ENCODE assay signal across 8 cellular contexts in genomic region chr9:132945186-132946130, GRCh38. TPM values are rescaled to one million over a fixed set of nuclear protein-coding genes. Genes with fewer than 3 reads are reported as not detected.
DNase-seq lines count a peak whose midpoint lies in the region; ATAC-seq, FAIRE-seq and TF ChIP-seq lines count a peak whose summit lies in the region.

No MANE protein-coding gene starts in this region.

- CTCF ChIA-PET in K562 (lab: Yijun Ruan, JAX; ENCODE audit: low intra/inter-chr PET ratio), result no interaction called here

- peak overlapping the region; percentile 80 for H3K27ac ChIP-seq in 22Rv1
- peak overlapping the region; percentile 100 for H3K27ac ChIP-seq in K562 (ENCODE audit: extremely low read depth, low read depth, low read length)
- H3K27ac ChIP-seq in mesodermal cell (ENCODE audit: low read depth, low read length, severe bottlenecking), result peak overlapping the region; percentile 99

- H3K9me1 ChIP-seq in K562 (ENCODE audit: control insufficient read depth, insufficient read depth, low read length), result no peaks in the 10 kb centered on the region

- H3K9ac ChIP-seq in K562 (ENCODE audit: insufficient read depth in 1 of 2, low read depth in 2 of 2, low read length in 2 of 2), result peak overlapping the region; percentile 89 to 98

- H3K36me3 ChIP-seq in HAP-1 (replicated peaks) (no peaks in the 10 kb centered on the region), K562 (ENCODE audit: control insufficient read depth, insufficient read depth, low read length) (no peaks in the 10 kb centered on the region), mesodermal cell (ENCODE audit: control insufficient read depth, insufficient read depth, low read length) (no peaks in the 10 kb centered on the region)

- H3K4me1 ChIP-seq in HAP-1, result peaks cover 22% of the 10 kb centered on the region
- H3K4me1 ChIP-seq in K562 (replicated peaks in 1 of 2; ENCODE audit: control insufficient read depth in 2 of 2, insufficient read depth in 2 of 2, low read length in 2 of 2), result peaks cover 16 to 29% of the 10 kb centered on the region in 2 experiments
- peaks cover 24% of the 10 kb centered on the region for H3K4me1 ChIP-seq in mesodermal cell (ENCODE audit: control insufficient read depth, insufficient read depth, low read length, poor library complexity, severe bottlenecking)

- WGBS in K562 (ENCODE audit: insufficient coverage, low coverage, missing lambda C conversion rate), result 54% methylated on average over 22 of the region's 23 CpGs
- WGBS in mesodermal cell (ENCODE audit: insufficient coverage in 2 of 2), 2 experiments, result 69 to 74% methylated on average over 18 to 23 of the region's 23 CpGs

- no peak for FAIRE-seq in K562 (lab: Jason Lieb, UNC)

- H3K4me2 ChIP-seq in K562 (ENCODE audit: insufficient read depth, low read length), result peak overlapping the region; percentile 79

- TF ChIP-seq EP300 in K562 (IDR thresholded peaks at IDR 0.05; ENCODE audit: low read length), result no peak

- no peaks in the 10 kb centered on the region for H4K20me1 ChIP-seq in K562 (replicated peaks; ENCODE audit: control insufficient read depth, insufficient read depth, low read length)

- TF ChIP-seq RAD21 in K562 (CRISPR knock-in tag; conservative IDR thresholded peaks at IDR 0.05 in 1 of 2, IDR thresholded peaks at IDR 0.05 in 1 of 2), result no peak

- in situ Hi-C loops in HAP-1 (cut with MboI; ENCODE audit: low sequenced_read_pairs), result no loop called here
- in situ Hi-C loops in K562 (cut with MboI), result no loop called here

- H3K27me3 ChIP-seq in HAP-1 (ENCODE audit: low read depth) (no peaks in the 10 kb centered on the region), K562 (ENCODE audit: control insufficient read depth in 2 of 2, insufficient read depth in 2 of 2, low read length in 2 of 2) (no peaks in the 10 kb centered on the region)

- H2AFZ ChIP-seq in K562 (ENCODE audit: low read depth, low read length), result peak overlapping the region; percentile 98

- peak overlapping the region; percentile 99 for H3K4me3 ChIP-seq in HAP-1
- peak overlapping the region; percentile 99 for H3K4me3 ChIP-seq in K562
- peak overlapping the region; percentile 100 for H3K4me3 ChIP-seq in mesodermal cell (ENCODE audit: extremely low read depth, insufficient read depth, low read length, poor library complexity, severe bottlenecking)

- TF ChIP-seq POLR2A in K562 (conservative IDR thresholded peaks at IDR 0.05), result no peak

- TF ChIP-seq CTCF in 22Rv1 (IDR thresholded peaks at IDR 0.05) (no peak), K562 (IDR thresholded peaks at IDR 0.05 in 2 of 3, conservative IDR thresholded peaks at IDR 0.05 in 1 of 3; ENCODE audit: insufficient read depth in 2 of 3, low read depth in 1 of 3, low read length in 3 of 3) (no peak)

- POLR2A ChIA-PET in K562 (lab: Yijun Ruan, JAX), result interaction anchor here (0.5 to 2.6 kb wide), 5 partner anchors 10 to 199 kb away, joined by 3 to 19 read pairs (median 3); no protein-coding TSS in a partner anchor

- H3K9me3 ChIP-seq in HAP-1, result no peaks in the 10 kb centered on the region
- no peaks in the 10 kb centered on the region for H3K9me3 ChIP-seq in K562 (replicated peaks; ENCODE audit: control insufficient read depth, insufficient read depth, low read depth, low read length)
- no peaks in the 10 kb centered on the region for H3K9me3 ChIP-seq in mesodermal cell (ENCODE audit: control insufficient read depth, low read length)

- DNase-seq in HAP-1 (ENCODE audit: low spot score in 2 of 2) (no peak), K562 (ENCODE audit: extremely low read depth in 1 of 4, low spot score in 3 of 4) (no peak), dedifferentiated amniotic fluid mesenchymal stem cell (ENCODE audit: extremely low spot score) (no peak)

- intact Hi-C loops in K562 (cut with micrococcal nuclease), result no loop called here

- H3K79me2 ChIP-seq in K562 (ENCODE audit: control insufficient read depth, insufficient read depth, low read length), result peaks cover 38% of the 10 kb centered on the region

- no peak; the same call in 2 of the 3 replicates for ATAC-seq in K562
- no peak for ATAC-seq in GM21825 (IDR thresholded peaks at IDR 0.05; ENCODE audit: unreplicated experiment)
- no peak for ATAC-seq in HG03097 (IDR thresholded peaks at IDR 0.05; ENCODE audit: low FRiP score, unreplicated experiment)
- ATAC-seq in HG03442 (IDR thresholded peaks at IDR 0.05; ENCODE audit: unreplicated experiment), result no peak

- BruUV-seq in K562 (replicated peaks; lab: Mats Ljungman, UMichigan), result TSS peak; percentile 88

TF ChIP-seq in K562, 482 proteins besides CTCF, POLR2A, EP300 and RAD21 (continues in another document):
- TF ChIP-seq BCL6 (CRISPR knock-in tag; IDR thresholded peaks at IDR 0.05), result no peak
- TF ChIP-seq DEAF1 (CRISPR knock-in tag; IDR thresholded peaks at IDR 0.05), result no peak
- peak; percentile 99 for TF ChIP-seq ADNP (tag; IDR thresholded peaks at IDR 0.05)
- no peak for TF ChIP-seq U2AF2 (optimal IDR thresholded peaks at IDR 0.05; ENCODE audit: low read depth, low read length)
- no peak for TF ChIP-seq HNRNPL (IDR thresholded peaks at IDR 0.05; ENCODE audit: low read depth, low read length)
- TF ChIP-seq ZFP91 (CRISPR knock-in tag; IDR thresholded peaks at IDR 0.05), result no peak

RNA-seq across cellular contexts. Expression of gene TSC1, which starts 1.0 kb away (rescaled TPM):
- 176 and 239 TPM in 2 replicates for total RNA-seq in K562 (2011; cell fraction: chromatin; rRNA removed; ENCODE audit: low replicate concordance)
- 81.0 and 95.1 TPM in 2 replicates for total RNA-seq in K562 (2011; cell fraction: nucleolus; rRNA removed)
- total RNA-seq in K562 (2011; cell fraction: nucleoplasm; rRNA removed), result 122 and 132 TPM in 2 replicates
- total RNA-seq in K562 (2014; rRNA removed) (6.9 and 12.8 TPM in 2 replicates), K562 (2014; rRNA removed; fragmentation: Illumina TruSeq; extraction: Trizol) (17.6 and 18.6 TPM in 2 replicates), K562 (2015; rRNA removed; fragmentation: Illumina TruSeq; extraction: Trizol) (19.8 and 20.5 TPM in 2 replicates), K562 (2021) (21.1 and 22.8 TPM in 2 replicates)
- polyA plus RNA-seq in K562 (2011; rRNA removed) (37.6 and 40.1 TPM in 2 replicates), K562 (2014; fragmentation: Illumina TruSeq; extraction: Trizol) (16.9 and 19.4 TPM in 2 replicates), K562 (2014; fragmentation: Nextera tagmentation; extraction: Ambion mirVana) (10 to 100 TPM in 1 of 2 experiments, 1 to 10 TPM in 1; 8.0 to 10.6 TPM), K562 (2014; rRNA removed) (9.7 and 11.5 TPM in 2 replicates)
- polyA plus RNA-seq in K562 (2011; cell fraction: cytosol; rRNA removed), result 21.4 and 26.3 TPM in 2 replicates
- polyA plus RNA-seq in K562 (2011; cell fraction: nucleus; rRNA removed), result 149 and 159 TPM in 2 replicates
- polyA plus RNA-seq in K562 (2012), result 15.2 and 16.8 TPM in 2 replicates
- polyA minus RNA-seq in K562 (2011; rRNA and poly(A)+ RNA removed), result 75.4 and 94.9 TPM in 2 replicates
- polyA minus RNA-seq in K562 (2011; cell fraction: cytosol; rRNA and poly(A)+ RNA removed), result 14.1 and 20.7 TPM in 2 replicates
- 59.4 and 126 TPM in 2 replicates for polyA minus RNA-seq in K562 (2011; cell fraction: nucleus; rRNA and poly(A)+ RNA removed)
- polyA plus RNA-seq in mesodermal cell (2013, experiment 1 of 2), result 32.4 TPM
- polyA plus RNA-seq in mesodermal cell (2013, experiment 2 of 2), result 26.6 TPM

RNA-seq across cellular contexts. Expression of gene GFI1B, which starts 33.0 kb away (rescaled TPM):
- 11.1 and 39.0 TPM in 2 replicates for total RNA-seq in K562 (2011; cell fraction: chromatin; rRNA removed; ENCODE audit: low replicate concordance)
- 28.2 and 30.4 TPM in 2 replicates for total RNA-seq in K562 (2011; cell fraction: nucleolus; rRNA removed)
- total RNA-seq in K562 (2011; cell fraction: nucleoplasm; rRNA removed), result 20.0 and 26.4 TPM in 2 replicates
- 40.3 and 62.9 TPM in 2 replicates for total RNA-seq in K562 (2014; rRNA removed)
- 17.5 and 20.1 TPM in 2 replicates for total RNA-seq in K562 (2014; rRNA removed; fragmentation: Illumina TruSeq; extraction: Trizol)
- 34.5 and 34.6 TPM in 2 replicates for total RNA-seq in K562 (2015; rRNA removed; fragmentation: Illumina TruSeq; extraction: Trizol)
- 73.4 and 75.7 TPM in 2 replicates for total RNA-seq in K562 (2021)
- 34.4 and 57.7 TPM in 2 replicates for polyA plus RNA-seq in K562 (2011; rRNA removed)
- 53.6 and 133 TPM in 2 replicates for polyA plus RNA-seq in K562 (2011; cell fraction: cytosol; rRNA removed)
- polyA plus RNA-seq in K562 (2011; cell fraction: nucleus; rRNA removed), result 64.3 and 118 TPM in 2 replicates
- polyA plus RNA-seq in K562 (2012), result 64.2 and 77.5 TPM in 2 replicates
- polyA plus RNA-seq in K562 (2014; fragmentation: Illumina TruSeq; extraction: Trizol), result 51.8 and 73.3 TPM in 2 replicates
- polyA plus RNA-seq in K562 (2014; fragmentation: Nextera tagmentation; extraction: Ambion mirVana), result 10 to 100 TPM in 1 of 2 experiments, 1 to 10 TPM in 1; 8.0 to 19.1 TPM
- 47.2 and 50.1 TPM in 2 replicates for polyA plus RNA-seq in K562 (2014; rRNA removed)
- polyA minus RNA-seq in K562 (2011; rRNA and poly(A)+ RNA removed), result 16.7 and 22.0 TPM in 2 replicates
- polyA minus RNA-seq in K562 (2011; cell fraction: cytosol; rRNA and poly(A)+ RNA removed), result 47.9 and 57.4 TPM in 2 replicates
- 20.3 and 22.1 TPM in 2 replicates for polyA minus RNA-seq in K562 (2011; cell fraction: nucleus; rRNA and poly(A)+ RNA removed)
- 1.9 TPM for polyA plus RNA-seq in mesodermal cell (2013, experiment 1 of 2)
- polyA plus RNA-seq in mesodermal cell (2013, experiment 2 of 2), result 0.56 TPM
